8 cellular contexts compared by ENCODE assay signal in genomic region chr1:32817159-32817814, GRCh38. TPM values are rescaled to one million over a fixed set of nuclear protein-coding genes. Genes with fewer than 3 reads are reported as not detected.
DNase-seq lines count a peak whose midpoint lies in the region; ATAC-seq, FAIRE-seq and TF ChIP-seq lines count a peak whose summit lies in the region.

S100PBP (plus strand) TSS chr1:32817653; CDS start chr1:32826100, 8,447 bp downstream.
YARS1 (minus strand) TSS chr1:32817358; CDS start chr1:32817244, 114 bp downstream.

- peak within 1 kb of the TSS; percentile 82 for H3K4me3 Mint-ChIP-seq in natural killer cell treated with Interleukin-12 subunit alpha and Interleukin-12 subunit beta and Interleukin-15 and Interleukin-18, amount 100 ng/mL, for 72 hours

- peaks cover 94% of the 10 kb centered on the region for H3K79me2 ChIP-seq in Loucy (ENCODE audit: insufficient read depth, low read length)

- no peaks in the 10 kb centered on the region for H3K9me2 ChIP-seq in Loucy (replicated peaks; ENCODE audit: low read depth, low read length)

- peaks cover 62% of the 10 kb centered on the region for H3K4me1 ChIP-seq in Loucy (ENCODE audit: insufficient read depth, low read length, poor library complexity, severe bottlenecking)

- H3K36me3 Mint-ChIP-seq in natural killer cell treated with Interleukin-12 subunit alpha and Interleukin-12 subunit beta and Interleukin-15 and Interleukin-18, amount 100 ng/mL, for 72 hours: peaks cover 24% of the 10 kb centered on the region

- H3K36me3 ChIP-seq in Loucy (ENCODE audit: insufficient read depth, low read length): no peaks in the 10 kb centered on the region

- peak; percentile 67 for FAIRE-seq in H54 (lab: Jason Lieb, UNC)

- H3K4me3 ChIP-seq in Loucy (ENCODE audit: low read length, poor library complexity, severe bottlenecking): peak within 1 kb of the TSS; percentile 100

- H4K20me1 ChIP-seq in Loucy (ENCODE audit: insufficient read depth, low read length, poor library complexity, severe bottlenecking): peaks cover 61% of the 10 kb centered on the region

- 0 out of 2 replicates have a peak, but pooled peaks cover 10% of the 10 kb centered on the region for H3F3A ChIP-seq in Loucy (ENCODE audit: low read depth)

- peak; percentile 73 for TF ChIP-seq POLR2A in H54 (IDR thresholded peaks at IDR 0.05; ENCODE audit: low read depth, low read length)
- peak; percentile 71 for TF ChIP-seq POLR2A in Raji (IDR thresholded peaks at IDR 0.05; ENCODE audit: insufficient read depth, low read depth, low read length)

- peaks cover 5% of the 10 kb centered on the region for H3K27me3 ChIP-seq in Loucy (ENCODE audit: insufficient read depth, low read length, poor library complexity, severe bottlenecking)

- H3K9me3 Mint-ChIP-seq in natural killer cell treated with Interleukin-12 subunit alpha and Interleukin-12 subunit beta and Interleukin-15 and Interleukin-18, amount 100 ng/mL, for 72 hours: peaks cover 7% of the 10 kb centered on the region

- no peaks in the 10 kb centered on the region for H3K27me3 Mint-ChIP-seq in natural killer cell treated with Interleukin-12 subunit alpha and Interleukin-12 subunit beta and Interleukin-15 and Interleukin-18, amount 100 ng/mL, for 72 hours

- H3K27ac Mint-ChIP-seq in natural killer cell treated with Interleukin-12 subunit alpha and Interleukin-12 subunit beta and Interleukin-15 and Interleukin-18, amount 100 ng/mL, for 72 hours: peak within 1 kb of the TSS; percentile 74 to 78

- peak; percentile 99 for DNase-seq in EL
- peak; percentile 87 for DNase-seq in H54 (ENCODE audit: insufficient read length, low spot score)
- DNase-seq in activated T-helper 9 cell treated with anti-CD3 and anti-CD28 coated beads, Interleukin-2, amount 50 U/mL, for 16 hours (ENCODE audit: low read depth): peak; percentile 100
- peak; percentile 96 for DNase-seq in fibroblast of peridontal ligament (ENCODE audit: extremely low read depth)
- DNase-seq in natural killer cell treated with Interleukin-12 subunit alpha and Interleukin-12 subunit beta and Interleukin-15 and Interleukin-18, amount 100 ng/mL, for 72 hours (ENCODE audit: low spot score): peak; percentile 100
- peak; percentile 100 for DNase-seq in stimulated activated naive CD8-positive, alpha-beta T cell treated with anti-CD3 and anti-CD28 coated beads, Interleukin-15, Interleukin-2, amounts not matched to agents 100 U/mL and 50 U/mL, for 24 hours

- ATAC-seq in natural killer cell treated with Interleukin-12 subunit alpha and Interleukin-12 subunit beta and Interleukin-15 and Interleukin-18, amount 100 ng/mL, for 72 hours: peak; percentile 99
- peak; percentile 96 for ATAC-seq in stimulated activated naive CD8-positive, alpha-beta T cell treated with anti-CD3 and anti-CD28 coated beads, Interleukin-15, Interleukin-2, amounts not matched to agents 100 U/mL and 50 U/mL, for 24 hours

- H3K9ac ChIP-seq in Loucy (ENCODE audit: low read depth, low read length, poor library complexity, severe bottlenecking): peak within 1 kb of the TSS; percentile 100

- no peak for TF ChIP-seq CTCF in Loucy (conservative IDR thresholded peaks at IDR 0.05; ENCODE audit: low read length)

- H3K4me1 Mint-ChIP-seq in natural killer cell treated with Interleukin-12 subunit alpha and Interleukin-12 subunit beta and Interleukin-15 and Interleukin-18, amount 100 ng/mL, for 72 hours (ENCODE audit: low read depth in 2 of 2): peaks cover 34 to 51% of the 10 kb centered on the region in 2 donors

- H2AFZ ChIP-seq in Loucy (ENCODE audit: low read length): peak within 1 kb of the TSS; percentile 69

- no peaks in the 10 kb centered on the region for H3K9me3 ChIP-seq in Loucy (ENCODE audit: insufficient read depth, low read depth, low read length)

- peak within 1 kb of the TSS; percentile 98 for H3K4me2 ChIP-seq in Loucy (ENCODE audit: low read depth, low read length, poor library complexity, severe bottlenecking)

RNA-seq across cellular contexts. Expression of gene S100PBP, which starts in this region (rescaled TPM):
- 10 to 100 TPM; 31.0 to 54.9 TPM for total RNA-seq in natural killer cell treated with Interleukin-12 subunit alpha and Interleukin-12 subunit beta and Interleukin-15 and Interleukin-18, amount 100 ng/mL, for 72 hours

RNA-seq across cellular contexts. Expression of gene YARS1, which starts in this region (rescaled TPM):
- total RNA-seq in natural killer cell treated with Interleukin-12 subunit alpha and Interleukin-12 subunit beta and Interleukin-15 and Interleukin-18, amount 100 ng/mL, for 72 hours: 100 to 1,000 TPM; 228 to 274 TPM

Comparison
In these comparisons a context has a peak if more than half of its experiments do, and no peak if none do; other contexts are left out.
1. Peak in every context shown above with its lines: DNase-seq, ATAC-seq and H3K4me3 ChIP-seq.